8 cellular contexts compared by ENCODE assay signal in the genomic region with DNA sequence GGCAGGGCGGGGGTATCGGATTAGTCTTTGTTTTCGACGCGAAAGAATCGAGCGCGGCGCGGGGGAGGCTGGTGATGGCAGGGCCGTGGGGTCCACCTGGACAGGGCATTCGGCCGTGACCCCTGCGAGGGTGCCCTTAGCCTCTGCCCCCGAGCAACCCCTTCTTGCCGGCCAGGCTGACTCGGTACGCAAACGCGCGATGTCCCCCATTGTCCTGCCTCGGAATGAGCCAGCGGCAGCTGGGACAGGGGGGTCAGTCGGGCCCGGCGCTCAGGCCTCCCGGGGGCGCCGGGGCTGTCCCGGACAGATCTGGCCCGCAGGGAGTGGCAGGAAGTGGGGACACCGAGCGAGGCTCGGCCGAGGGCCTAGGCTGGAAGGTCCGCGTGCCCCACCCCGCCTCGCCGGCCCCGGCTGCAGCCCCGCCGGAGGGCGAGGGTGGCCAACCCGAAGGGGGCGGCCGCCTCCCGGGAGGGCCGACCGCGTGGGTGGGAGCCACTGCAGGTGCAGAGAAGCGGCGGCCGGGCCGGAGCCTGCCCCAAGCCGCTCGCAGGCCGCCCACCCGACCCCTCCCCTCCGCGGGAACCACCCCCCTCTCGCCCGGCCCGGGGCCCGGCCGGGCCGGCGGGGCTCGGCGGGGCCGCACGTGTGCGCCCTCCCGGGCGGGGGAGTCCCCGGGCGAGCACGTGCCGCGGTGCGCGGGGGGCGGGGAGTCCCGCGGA. TPM values are rescaled to one million over a fixed set of nuclear protein-coding genes. Genes with fewer than 3 reads are reported as not detected.
DNase-seq lines count a peak whose midpoint lies in the region; ATAC-seq and TF ChIP-seq lines count a peak whose summit lies in the region.

A gene (plus strand): TSS at position 708 of the 719 bp plus-strand sequence. CDS start 1,494 bp downstream, outside the sequence.

- TF ChIP-seq CTCF in fibroblast of lung (conservative IDR thresholded peaks at IDR 0.05 in 1 of 2, IDR thresholded peaks at IDR 0.05 in 1 of 2; ENCODE audit: low read depth in 1 of 2, low read length in 2 of 2) (no peak), neural cell (IDR thresholded peaks at IDR 0.05; ENCODE audit: poor library complexity, severe bottlenecking) (no peak)

- H3K36me3 ChIP-seq in CD8-positive, alpha-beta memory T cell (ENCODE audit: insufficient read depth, low read length): no peaks in the 10 kb centered on the region
- H3K36me3 ChIP-seq in fibroblast of lung (ENCODE audit: control insufficient read depth, insufficient read depth, low read length) (no peaks in the 10 kb centered on the region), neural cell (ENCODE audit: insufficient read depth, low read length) (no peaks in the 10 kb centered on the region)

- peak within 1 kb of the TSS; percentile 58 for H3K4me3 ChIP-seq in CD8-positive, alpha-beta memory T cell (ENCODE audit: low read length)
- H3K4me3 ChIP-seq in fibroblast of lung (replicated peaks in 1 of 4; ENCODE audit: control extremely low read depth in 1 of 4, insufficient read depth in 1 of 4, low read depth in 3 of 4, low read length in 4 of 4): peak within 1 kb of the TSS; percentile 46 to 67 (median 61)
- peak within 1 kb of the TSS; percentile 90 for H3K4me3 ChIP-seq in neural cell (ENCODE audit: low read length)

- peaks cover 78% of the 10 kb centered on the region for H3K4me1 ChIP-seq in CD8-positive, alpha-beta memory T cell (ENCODE audit: insufficient read depth, low read length)
- H3K4me1 ChIP-seq in fibroblast of lung (ENCODE audit: control insufficient read depth, extremely low read depth, insufficient read depth, low read length): peaks cover 14% of the 10 kb centered on the region

- H3K27me3 ChIP-seq in CD8-positive, alpha-beta memory T cell (ENCODE audit: insufficient read depth, low read length, poor library complexity, severe bottlenecking): no peaks in the 10 kb centered on the region
- H3K27me3 ChIP-seq in fibroblast of lung (ENCODE audit: control insufficient read depth, insufficient read depth, low read length) (no peaks in the 10 kb centered on the region), neural cell (ENCODE audit: insufficient read depth, low read depth, low read length) (peaks cover 39% of the 10 kb centered on the region)

- peak; percentile 43 for ATAC-seq in GM19452 (IDR thresholded peaks at IDR 0.05; ENCODE audit: unreplicated experiment)

- H2AFZ ChIP-seq in fibroblast of lung (ENCODE audit: low read length) (peak within 1 kb of the TSS; percentile 22), neural cell (ENCODE audit: low read depth, low read length) (no peak within 1 kb of the TSS)

- peaks cover 0 to 1% of the 10 kb centered on the region in 2 donors for H3K27me3 Mint-ChIP-seq in CD8-positive, alpha-beta memory T cell

- H3K27ac Mint-ChIP-seq in CD8-positive, alpha-beta memory T cell: peak within 1 kb of the TSS; percentile 71 to 98 (median 89)

- H3K79me2 ChIP-seq in fibroblast of lung (ENCODE audit: control insufficient read depth, insufficient read depth, low read length): peaks cover 6% of the 10 kb centered on the region
- H3K79me2 ChIP-seq in neural cell (replicated peaks; ENCODE audit: insufficient read depth, low read length): peaks cover 40% of the 10 kb centered on the region

- TF ChIP-seq EP300 in neural cell (conservative IDR thresholded peaks at IDR 0.05; ENCODE audit: poor library complexity, severe bottlenecking): no peak

- peak within 1 kb of the TSS; percentile 28 for H3K9ac ChIP-seq in fibroblast of lung (ENCODE audit: insufficient read depth, low read length)
- peak within 1 kb of the TSS; percentile 87 for H3K9ac ChIP-seq in neural cell (ENCODE audit: low read length)

- H3K4me1 Mint-ChIP-seq in CD8-positive, alpha-beta memory T cell: peaks cover 66 to 81% (median 80%) of the 10 kb centered on the region in 3 donors

- CTCF ChIA-PET in CD8-positive, alpha-beta memory T cell (lab: Charles Lee): interaction anchor here (4.3 kb wide), 1 partner anchor 76 kb away, joined by 18 read pairs; no protein-coding TSS in a partner anchor

- H3K4me3 Mint-ChIP-seq in CD8-positive, alpha-beta memory T cell: peak within 1 kb of the TSS; percentile 81 to 96 (median 85)

- H3F3A ChIP-seq in neural cell (ENCODE audit: insufficient read depth, low read length, poor library complexity, severe bottlenecking): no peaks in the 10 kb centered on the region

- H3K9me2 ChIP-seq in neural cell (ENCODE audit: insufficient read depth, low read length): no peaks in the 10 kb centered on the region

- H3K4me2 ChIP-seq in fibroblast of lung (ENCODE audit: extremely low read depth, insufficient read depth, low read length) (peak within 1 kb of the TSS; percentile 83), neural cell (ENCODE audit: low read length) (peak within 1 kb of the TSS; percentile 97)

- DNase-seq in CD8-positive, alpha-beta memory T cell: peak in 2 of 5 donors; percentile 64 to 72
- DNase-seq in HuH-7.5 (ENCODE audit: low spot score): peak; percentile 65
- peak; percentile 70 for DNase-seq in activated CD8-positive, alpha-beta memory T cell treated with anti-CD3 and anti-CD28 coated beads, Interleukin-2, amount 50 U/mL, for 48 hours
- DNase-seq in fibroblast of lung (ENCODE audit: low read depth in 2 of 2): no peak
- DNase-seq in islet precursor cell: no peak
- DNase-seq in NCI-H524 treated with DMSO at 0.1 percent for 48 hours (lab: John Stamatoyannopoulos, UW): no peak

- no peaks in the 10 kb centered on the region for H4K20me1 ChIP-seq in fibroblast of lung (ENCODE audit: control insufficient read depth, extremely low read depth, insufficient read depth, low read length)
- H4K20me1 ChIP-seq in neural cell (ENCODE audit: insufficient read depth): no peaks in the 10 kb centered on the region

- H3K36me3 Mint-ChIP-seq in CD8-positive, alpha-beta memory T cell: peaks cover 3 to 19% (median 6%) of the 10 kb centered on the region in 3 donors

- peak within 1 kb of the TSS; percentile 57 for H3K27ac ChIP-seq in CD8-positive, alpha-beta memory T cell (ENCODE audit: low read depth, low read length)
- H3K27ac ChIP-seq in fibroblast of lung (ENCODE audit: insufficient read depth, low read length): peak within 1 kb of the TSS; percentile 27
- H3K27ac ChIP-seq in neural cell (ENCODE audit: low read length): peak within 1 kb of the TSS; percentile 42

- H3K9me3 Mint-ChIP-seq in CD8-positive, alpha-beta memory T cell: no peaks in the 10 kb centered on the region

- no peaks in the 10 kb centered on the region for H3K9me3 ChIP-seq in CD8-positive, alpha-beta memory T cell (ENCODE audit: low read length)
- no peaks in the 10 kb centered on the region for H3K9me3 ChIP-seq in fibroblast of lung (ENCODE audit: control insufficient read depth, insufficient read depth, low read depth, low read length)
- no peaks in the 10 kb centered on the region for H3K9me3 ChIP-seq in neural cell (ENCODE audit: low read length)

- TF ChIP-seq RAD21 in neural cell (conservative IDR thresholded peaks at IDR 0.05): no peak

- POLR2A ChIA-PET in CD8-positive, alpha-beta memory T cell (lab: Charles Lee): no interaction called here

TF ChIP-seq in neural cell, 6 proteins besides CTCF, POLR2A, EP300 and RAD21:
- TF ChIP-seq SMC3 (conservative IDR thresholded peaks at IDR 0.05; ENCODE audit: poor library complexity) (no peak), MXI1 (conservative IDR thresholded peaks at IDR 0.05; ENCODE audit: poor library complexity, severe bottlenecking) (peak; percentile 87)

RNA-seq across cellular contexts. Expression of the gene that starts here (rescaled TPM):
- total RNA-seq in CD8-positive, alpha-beta memory T cell: 10 to 100 TPM; 19.9 to 20.5 TPM
- polyA plus RNA-seq in CD8-positive, alpha-beta memory T cell: 0.78 TPM
- total RNA-seq in fibroblast of lung: 2.6 and 3.1 TPM in 2 replicates
- 1.6 and 2.1 TPM in 2 replicates for polyA plus RNA-seq in fibroblast of lung
- 1.4 and 2.4 TPM in 2 replicates for polyA plus RNA-seq in fibroblast of lung (2012)
- 8.2 and 10.6 TPM in 2 replicates for polyA minus RNA-seq in fibroblast of lung (ENCODE audit: low replicate concordance)
- polyA plus RNA-seq in neural cell: 18.2 and 19.6 TPM in 2 replicates
- polyA minus RNA-seq in neural cell: 46.0 and 58.6 TPM in 2 replicates

Comparison
In these comparisons a context has a peak if more than half of its experiments do, and no peak if none do; other contexts are left out.
1. DNase-seq: peak in HuH-7.5 (single experiment) and activated CD8-positive, alpha-beta memory T cell treated with anti-CD3 and anti-CD28 coated beads, Interleukin-2, amount 50 U/mL, for 48 hours (single experiment); none in fibroblast of lung (0 of 2), islet precursor cell (single experiment) and NCI-H524 treated with DMSO at 0.1 percent for 48 hours (single experiment).
2. Peak in every context shown above with its lines, with median percentiles within 50 percentile points of each other: H3K27ac ChIP-seq and H3K4me3 ChIP-seq.